22 cellular contexts compared by ENCODE assay signal in genomic region chr20:14848806-14849205, GRCh38.
"Had no signal": no experiment of that assay in that cellular context is flagged by ENCODE, and none has a peak within 500 bp of the region (broad histone marks: within the 10 kb centered on the region; RNA-seq: fewer than 3 reads in every experiment).

No MANE protein-coding gene starts in this region.

- DNase-seq: IMR-90, Karpas-422, KG1, MG63, NCI-H1092, NCI-H1105 treated with DMSO at 0.1 percent for 48 hours, NCI-H1417 treated with DMSO at 0.1 percent for 48 hours, NCI-H146, NCI-H1694 treated with DMSO at 0.1 percent for 48 hours, NCI-H1930, NCI-H2081, NCI-H2107, NCI-H2227 treated with DMSO at 0.1 percent for 48 hours, NCI-H524, NCI-H69, NCI-H774, Right ventricle myocardium superior, RPMI8226, SIG-M5 had no signal

- H3K27ac ChIP-seq: SJSA1, SK-N-MC had no signal

- H3K4me1 ChIP-seq: SJSA1 had no signal

- H3K4me3 ChIP-seq: MG63, SJSA1, SK-N-MC had no signal

- H3K9me3 ChIP-seq: MG63, SJSA1 had no signal

- H3K27me3 ChIP-seq: MG63, SJSA1 had no signal

- ATAC-seq: HepG2 had no signal

- H3K36me3 ChIP-seq: MG63, SJSA1 had no signal
